In genomic region chr16:14609716-14610115, GRCh38 we compare ENCODE assay signal across 23 cellular contexts.
"Had no signal": no experiment of that assay in that cellular context is flagged by ENCODE, and none has a peak within 500 bp of the region (broad histone marks: within the 10 kb centered on the region; RNA-seq: fewer than 3 reads in every experiment).

No MANE protein-coding gene starts in this region.

- H3K79me2 ChIP-seq: hepatocyte had no signal

- DNase-seq: activated CD4-positive, alpha-beta T cell treated with anti-CD3 and anti-CD28 coated beads for 4 hours; activated CD4-positive, alpha-beta T cell treated with anti-CD3 and anti-CD28 coated beads, Interleukin-2, amount 50 U/mL, for 4 hours; activated effector memory CD4-positive, alpha-beta T cell treated with Interleukin-2 at 50 U/mL for 16 hours; activated naive CD4-positive, alpha-beta T cell treated with Interleukin-2 at 50 U/mL for 16 hours; activated T-cell treated with anti-CD3 and anti-CD28 coated beads for 4 hours; activated T-cell treated with anti-CD3 and anti-CD28 coated beads, Interleukin-2, amount 50 U/mL, for 72 hours; effector CD8-positive, alpha-beta T cell; gastrocnemius medialis; glutamatergic neuron; islet precursor cell; left ventricle myocardium inferior; mesendoderm; mucosa of descending colon; stimulated activated CD4-positive, alpha-beta T cell treated with anti-CD3 and anti-CD28 coated beads, Interleukin-1b, Interleukin-23, amount 100 ng/mL, for 48 hours; stimulated activated CD4-positive, alpha-beta T cell treated with anti-CD3 and anti-CD28 coated beads, Interleukin-4, amount 100 ng/mL, for 4 hours; stimulated activated naive CD4-positive, alpha-beta T cell treated with Interleukin-2 at 50 U/mL for 16 hours; T-helper 9 cell had no signal

- H3K4me1 ChIP-seq: gastrocnemius medialis, left ventricle myocardium inferior had no signal

- H3K4me2 ChIP-seq: hepatocyte, smooth muscle cell had no signal

- H3K27me3 ChIP-seq: gastrocnemius medialis, hepatocyte, tibial nerve had no signal

- H3K9me3 ChIP-seq: gastrocnemius medialis, left ventricle myocardium inferior, mucosa of descending colon, tibial nerve had no signal

- ATAC-seq: activated T-cell treated with anti-CD3 and anti-CD28 coated beads, Interleukin-2, amount 50 U/mL, for 72 hours; gastrocnemius medialis; mucosa of descending colon; natural killer cell treated with Interleukin-12 subunit alpha and Interleukin-12 subunit beta and Interleukin-15 and Interleukin-18, amount 100 ng/mL, for 72 hours had no signal

- H2AFZ ChIP-seq: hepatocyte had no signal

- H3K4me3 ChIP-seq: gastrocnemius medialis, hepatocyte, left ventricle myocardium inferior, lung, mucosa of descending colon, smooth muscle cell, tibial nerve had no signal

- H3K27ac ChIP-seq: gastrocnemius medialis, hepatocyte, left ventricle myocardium inferior, VCaP had no signal
